Comparison of ENCODE assay signal across 17 cellular contexts in the genomic region with DNA sequence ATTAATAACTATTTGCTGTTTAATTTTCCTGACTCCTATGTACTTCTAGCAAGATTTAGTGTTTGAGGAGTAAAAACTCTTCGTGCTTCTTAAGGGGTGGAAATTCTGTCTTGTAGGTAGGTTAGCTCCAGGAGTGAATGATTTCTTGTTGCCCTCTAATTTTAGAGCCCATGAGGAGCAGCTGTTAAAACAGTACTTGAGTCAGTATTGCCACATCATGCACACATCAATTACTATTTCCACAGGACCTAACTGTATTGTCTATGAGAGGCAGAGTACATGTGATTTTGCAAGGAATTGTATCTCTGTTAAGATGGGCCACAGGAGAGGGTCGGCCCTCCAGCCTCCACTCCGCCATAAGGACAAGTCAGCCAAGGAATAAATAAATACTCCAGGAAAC.
A peak's percentile ranks its signal among the peaks of the same experiment; 100 is the strongest.
DNase-seq lines count a peak whose midpoint lies in the region; ATAC-seq, FAIRE-seq and TF ChIP-seq lines count a peak whose summit lies in the region.
"Had no signal": no experiment of that assay in that cellular context is flagged by ENCODE, and none has a peak within 500 bp of the region (broad histone marks: within the 10 kb centered on the region; RNA-seq: fewer than 3 reads in every experiment).

No MANE protein-coding gene starts in this region.

- no peaks in the 10 kb centered on the region for H3K23me2 ChIP-seq in H1 (ENCODE audit: low read depth, low read length)

- no peaks in the 10 kb centered on the region for H4K20me1 ChIP-seq in H1 (replicated peaks in 1 of 2; ENCODE audit: control insufficient read depth in 1 of 2, insufficient read depth in 2 of 2, low read length in 2 of 2)

- no peak overlapping the region for H4K8ac ChIP-seq in H1 (ENCODE audit: extremely low read depth, insufficient read depth, low read length)

- H2BK15ac ChIP-seq in H1 (ENCODE audit: low read length): no peak overlapping the region

- no peak overlapping the region for H2BK120ac ChIP-seq in H1 (replicated peaks; ENCODE audit: low read depth, low read length)

- H3K9me3 ChIP-seq in H1 (ENCODE audit: insufficient read depth in 2 of 2, low read depth in 1 of 2, low read length in 1 of 2): no peaks in the 10 kb centered on the region
- H3K9me3 ChIP-seq: A549, MG63 had no signal

- POLR2A ChIA-PET in H1 (lab: Charles Lee; ENCODE audit: partially characterized antibody): interaction anchor here (1.5 kb wide), 1 partner anchor 14 kb away, joined by 4 read pairs; no protein-coding TSS in a partner anchor

- no peak for TF ChIP-seq POLR2A in H1 (IDR thresholded peaks at IDR 0.05; ENCODE audit: control extremely low read depth in 1 of 2, low read depth in 2 of 2, low read length in 2 of 2)

- no peak for TF ChIP-seq RAD21 in H1 (IDR thresholded peaks at IDR 0.05 in 1 of 2, conservative IDR thresholded peaks at IDR 0.05 in 1 of 2; ENCODE audit: low read depth in 2 of 2, low read length in 2 of 2)

- peaks cover 4 to 19% (median 14%) of the 10 kb centered on the region in 4 experiments; a peak in 6 of 7 replicates for H3K4me1 ChIP-seq in H1 (replicated peaks in 1 of 4; ENCODE audit: control insufficient read depth in 3 of 4, insufficient read depth in 4 of 4, low read length in 3 of 4)
- H3K4me1 ChIP-seq: A549 had no signal

- no peak overlapping the region for H3K4ac ChIP-seq in H1 (replicated peaks; ENCODE audit: insufficient read length, low read depth, low read length)

- DNase-seq in Right ventricle myocardium superior (no peak), left ventricle myocardium superior (no peak), NCI-H2227 (lab: John Stamatoyannopoulos, UW; ENCODE audit: unreplicated experiment) (peak; percentile 50), H1 (ENCODE audit: low read depth in 1 of 2, low spot score in 2 of 2) (no peak), SIG-M5 treated with dmso at 0.1 percent for 504 hours (lab: John Stamatoyannopoulos, UW; ENCODE audit: unreplicated experiment) (no peak)
- DNase-seq: MG63, NCI-H1417, NCI-H2171 treated with DMSO at 0.1 percent for 48 hours, NCI-H526, PC-9 had no signal

- peak overlapping the region; percentile 64; the same call in 1 of the 2 replicates for H2BK5ac ChIP-seq in H1 (ENCODE audit: low read depth, low read length)

- TF ChIP-seq EP300 in H1 (IDR thresholded peaks at IDR 0.05; ENCODE audit: borderline replicate concordance in 1 of 2, low read depth in 2 of 2, low read length in 2 of 2): no peak

- H3K27me3 ChIP-seq in H1 (replicated peaks in 1 of 4; ENCODE audit: control insufficient read depth in 3 of 4, extremely low read depth in 1 of 4, insufficient read depth in 3 of 4, low read length in 3 of 4): no peaks in the 10 kb centered on the region
- H3K27me3 ChIP-seq: MG63 had no signal

- H2AK5ac ChIP-seq in H1 (ENCODE audit: low read depth, low read length): no peak overlapping the region

- TF ChIP-seq CTCF in H1 (IDR thresholded peaks at IDR 0.05; ENCODE audit: control extremely low read depth in 1 of 3, insufficient read depth in 1 of 3, low read depth in 1 of 3, low read length in 3 of 3): no peak

- peak overlapping the region; percentile 32; the same call in 1 of the 2 replicates for H2BK12ac ChIP-seq in H1 (ENCODE audit: low read depth, low read length)

- H3K36me3 ChIP-seq in H1 (ENCODE audit: control insufficient read depth in 2 of 4, insufficient read depth in 4 of 4, low read length in 3 of 4): no peaks in the 10 kb centered on the region
- H3K36me3 ChIP-seq: MG63 had no signal

- FAIRE-seq in H1 (lab: Jason Lieb, UNC): no peak
- FAIRE-seq: A549, HepG2 had no signal

- no peak overlapping the region for H4K91ac ChIP-seq in H1 (replicated peaks; ENCODE audit: insufficient read length, low read length)

- no peak overlapping the region for H3K14ac ChIP-seq in H1 (ENCODE audit: insufficient read length)

- no peaks in the 10 kb centered on the region for H3K79me1 ChIP-seq in H1 (ENCODE audit: low read depth, low read length)

- no peak overlapping the region for H2AFZ ChIP-seq in H1 (ENCODE audit: low read length)
- H2AFZ ChIP-seq: PC-9 had no signal

- H3K18ac ChIP-seq in H1 (ENCODE audit: extremely low read depth, low read length): 0 out of 2 replicates have a peak overlapping the region, but pooled peaks have one; percentile 2

- H3K27ac ChIP-seq in H1 (ENCODE audit: low read depth, low read length): no peak overlapping the region
- H3K27ac ChIP-seq: A549, C4-2B, HL-60, KMS-11, PC-9 had no signal

- intact Hi-C loops in Right ventricle myocardium superior (cut with DNase I): no loop called here
- intact Hi-C loops in left ventricle myocardium superior (cut with micrococcal nuclease): no loop called here

- no peak overlapping the region for H3K9ac ChIP-seq in H1 (replicated peaks in 1 of 4; ENCODE audit: extremely low read depth in 1 of 4, low read depth in 3 of 4, low read length in 3 of 4)
- H3K9ac ChIP-seq: KMS-11 had no signal

- H2BK20ac ChIP-seq in H1 (ENCODE audit: low read length): no peak overlapping the region

- WGBS in H1 (ENCODE audit: extremely low coverage in 1 of 2, insufficient coverage in 1 of 2, insufficient read length in 1 of 2, insufficient replicate concordance in 2 of 2, low coverage in 1 of 2, low lambda C conversion rate in 2 of 2, missing lambda C conversion rate in 1 of 2), 2 experiments: 77% methylated on average over 3 of the region's 3 CpGs; no CpG with 5 or more reads in 1 of the 2 experiments

- H3K79me2 ChIP-seq in H1 (ENCODE audit: control insufficient read depth in 1 of 2, insufficient read depth in 2 of 2, low read length in 2 of 2): no peaks in the 10 kb centered on the region

- no peak overlapping the region for H3K56ac ChIP-seq in H1 (replicated peaks; ENCODE audit: insufficient read length, low read depth, low read length)

- no peak overlapping the region for H3K23ac ChIP-seq in H1 (ENCODE audit: insufficient read length)

- no peak overlapping the region for H4K5ac ChIP-seq in H1 (ENCODE audit: insufficient read length, low read depth, low read length)

- H3K4me2 ChIP-seq in H1 (ENCODE audit: insufficient read depth in 1 of 2, low read depth in 2 of 2, low read length in 2 of 2): 0 out of 4 replicates have a peak overlapping the region, but pooled peaks of 1 of the 2 experiments have one; percentile 45
- H3K4me2 ChIP-seq: A549, KMS-11, PC-9 had no signal

- no peak overlapping the region for H3K4me3 ChIP-seq in H1 (ENCODE audit: extremely low read depth in 1 of 4, insufficient read depth in 2 of 4, low read depth in 3 of 4, low read length in 4 of 4)
- H3K4me3 ChIP-seq: A549, MG63, PC-9 had no signal

- ATAC-seq in Right ventricle myocardium superior (ENCODE audit: poor library complexity): peak; percentile 13
- ATAC-seq in left ventricle myocardium superior: no peak
- ATAC-seq in HG03196 (IDR thresholded peaks at IDR 0.05; ENCODE audit: unreplicated experiment): no peak
- no peak for ATAC-seq in GM19324 (IDR thresholded peaks at IDR 0.05; ENCODE audit: low FRiP score, unreplicated experiment)
- ATAC-seq: A549, HepG2 had no signal

- CTCF ChIA-PET in H1 (lab: Charles Lee; ENCODE audit: partially characterized antibody): interaction anchor here (1.4 kb wide), 1 partner anchor 11 kb away, joined by 4 read pairs; no protein-coding TSS in a partner anchor

TF ChIP-seq in H1, 55 proteins besides CTCF, POLR2A, EP300 and RAD21:
- TF ChIP-seq SP1 (IDR thresholded peaks at IDR 0.05; ENCODE audit: low read depth, low read length) (no peak), POU5F1 (IDR thresholded peaks at IDR 0.05; ENCODE audit: low read depth, low read length) (no peak), GTF2F1 (IDR thresholded peaks at IDR 0.05; ENCODE audit: borderline replicate concordance, low read depth, low read length) (no peak), SAP30 (IDR thresholded peaks at IDR 0.05; ENCODE audit: insufficient read depth, insufficient replicate concordance, low read length) (no peak), YY1 (IDR thresholded peaks at IDR 0.05; ENCODE audit: low read depth, low read length) (no peak), FOSL1 (IDR thresholded peaks at IDR 0.05; ENCODE audit: insufficient read depth, low read depth, low read length) (no peak)
